ENCODE assay signal across 9 cellular contexts in the genomic region with DNA sequence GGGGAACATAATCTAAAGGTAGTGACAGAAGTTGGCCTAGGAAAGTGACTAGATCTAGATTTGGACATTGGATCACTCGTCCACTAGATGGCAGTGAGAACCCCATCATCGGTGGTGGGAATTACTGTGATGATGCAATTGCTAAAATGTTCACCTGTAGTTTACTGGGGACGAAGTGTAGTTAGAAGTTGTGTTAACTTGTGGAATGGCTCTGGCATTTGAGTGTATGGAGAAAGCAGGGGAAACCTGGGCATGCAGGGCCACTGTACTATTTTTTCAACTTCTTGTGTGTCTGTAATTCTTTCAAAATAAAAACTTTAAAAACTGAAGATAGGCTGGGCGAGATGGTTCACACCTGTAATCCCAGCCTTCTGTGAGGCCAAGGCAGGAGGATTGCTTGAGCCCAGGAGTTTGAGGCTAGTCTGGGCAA.
DNase-seq lines count a peak whose midpoint lies in the region; ATAC-seq, FAIRE-seq and TF ChIP-seq lines count a peak whose summit lies in the region.
"Had no signal": no experiment of that assay in that cellular context is flagged by ENCODE, and none has a peak within 500 bp of the region (broad histone marks: within the 10 kb centered on the region; RNA-seq: fewer than 3 reads in every experiment).

No MANE protein-coding gene starts in this region.

- no peak for FAIRE-seq in urothelium cell line (lab: Jason Lieb, UNC)
- FAIRE-seq: colon had no signal

- DNase-seq in D341Med (ENCODE audit: low spot score) (peak; percentile 74), RKO (ENCODE audit: low spot score) (peak; percentile 63), foreskin fibroblast (peak; percentile 31 to 77), ovary (peak; percentile 19 to 66 (median 35)), urothelium cell line (ENCODE audit: low spot score) (peak; percentile 83)
- peak; percentile 19 to 39 for DNase-seq in activated T-helper 1 cell treated with anti-CD3 and anti-CD28 coated beads, Interleukin-2, amount 50 U/mL, for 16 hours (ENCODE audit: low read depth in 1 of 2, low spot score in 1 of 2)

- H3K4me3 ChIP-seq in HUES6 (ENCODE audit: low read depth, low read length) (no peak overlapping the region), foreskin fibroblast (ENCODE audit: low read depth in 1 of 2, low read length in 2 of 2) (no peak overlapping the region), ovary (no peak overlapping the region)

- peaks cover 41% of the 10 kb centered on the region for H3K4me1 ChIP-seq in HUES6 (ENCODE audit: control insufficient read depth, insufficient read depth, low read length)
- no peaks in the 10 kb centered on the region for H3K4me1 ChIP-seq in ovary (ENCODE audit: insufficient read depth)

- TF ChIP-seq CTCF in foreskin fibroblast (IDR thresholded peaks at IDR 0.05; ENCODE audit: low read depth, low read length), result peak; percentile 67
- peak; percentile 48 to 69 (median 60) for TF ChIP-seq CTCF in ovary (IDR thresholded peaks at IDR 0.05)

- H3K9me3 ChIP-seq in HUES6 (ENCODE audit: control insufficient read depth, insufficient read depth, low read depth, low read length) (no peaks in the 10 kb centered on the region), ovary (no peaks in the 10 kb centered on the region)

- no peak for TF ChIP-seq EP300 in ovary (IDR thresholded peaks at IDR 0.05)

- H3K27me3 ChIP-seq in HUES6 (ENCODE audit: control insufficient read depth, insufficient read depth, low read length), result no peaks in the 10 kb centered on the region
- no peaks in the 10 kb centered on the region for H3K27me3 ChIP-seq in ovary

- WGBS in ovary, 3 donors, result 16 to 20% (median 18%) methylated on average over 4 of the region's 4 CpGs

- H3K36me3 ChIP-seq in HUES6 (ENCODE audit: control insufficient read depth, insufficient read depth, low read length), result no peaks in the 10 kb centered on the region
- H3K36me3 ChIP-seq in ovary, result no peaks in the 10 kb centered on the region

- no peak for TF ChIP-seq POLR2A in ovary (IDR thresholded peaks at IDR 0.05)

- H3K9ac ChIP-seq in HUES6 (ENCODE audit: low read length), result peak overlapping the region; percentile 2

- H3K27ac ChIP-seq in HUES6 (ENCODE audit: low read depth, low read length), result 0 out of 2 replicates have a peak overlapping the region, but pooled peaks have one; percentile 2
- no peak overlapping the region for H3K27ac ChIP-seq in ovary

- intact Hi-C loops in ovary (cut with DNase I), result loop anchor here in 3 of 4 donors (5.0 to 10.0 kb wide), 2 partner anchors 106 to 129 kb away; no protein-coding TSS in a partner anchor

- peak; percentile 57 for ATAC-seq in GM21423 (IDR thresholded peaks at IDR 0.05; ENCODE audit: unreplicated experiment)

Comparison
In these comparisons a context has a peak if more than half of its experiments do, and no peak if none do; other contexts are left out.
1. DNase-seq: peak in every context shown above with its lines; median percentile 83 in urothelium cell line; 74 in D341Med; 63 in RKO; 54 in foreskin fibroblast; 35 in ovary; 29 in activated T-helper 1 cell treated with anti-CD3 and anti-CD28 coated beads, Interleukin-2, amount 50 U/mL, for 16 hours.